ENCODE assay signal across 8 cellular contexts in the genomic region with DNA sequence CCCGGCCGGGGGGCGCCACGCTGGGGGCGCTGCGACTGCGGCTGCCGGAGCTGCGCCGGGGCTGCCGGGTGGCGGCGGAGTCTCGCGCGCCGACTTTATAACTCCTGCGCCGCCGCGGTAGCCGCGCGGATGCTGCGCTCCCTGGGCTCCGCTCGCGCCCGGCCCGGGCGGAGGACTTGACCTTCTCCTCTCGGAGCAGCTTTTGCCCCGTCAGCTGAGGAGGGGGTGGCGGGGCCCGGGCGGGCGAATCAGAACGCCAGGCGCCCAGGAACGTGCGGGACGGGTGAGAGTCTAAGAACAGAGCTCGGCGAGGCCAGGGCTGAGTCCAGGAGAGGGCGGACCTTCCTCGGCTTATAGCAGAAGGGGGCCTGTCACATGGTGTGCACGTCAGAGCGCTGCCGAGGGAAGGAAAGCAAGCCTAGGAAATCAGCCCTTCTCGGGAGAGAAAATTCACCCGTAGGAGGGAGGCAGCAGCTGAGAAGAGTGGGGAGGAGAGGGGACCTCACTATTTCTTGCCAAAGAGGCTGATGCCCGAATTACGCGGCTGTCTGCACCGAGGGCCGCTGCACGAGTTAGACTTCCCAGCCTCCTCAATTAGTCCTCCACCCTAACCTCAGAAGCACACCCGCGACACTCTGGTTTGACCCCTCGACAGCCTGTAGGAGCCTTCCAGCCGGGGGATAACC. TPM values are rescaled to one million over a fixed set of nuclear protein-coding genes. Genes with fewer than 3 reads are reported as not detected.
A peak's percentile ranks its signal among the peaks of the same experiment; 100 is the strongest.
DNase-seq lines count a peak whose midpoint lies in the region; ATAC-seq, FAIRE-seq and TF ChIP-seq lines count a peak whose summit lies in the region.

Gene FOXD1, minus strand, starts transcription at position 327 of the 686 bp plus-strand sequence. CDS start 415 bp downstream, outside the sequence.

- H3K9ac ChIP-seq in H1 (replicated peaks in 1 of 4; ENCODE audit: extremely low read depth in 1 of 4, low read depth in 3 of 4, low read length in 3 of 4) = no peak within 1 kb of the TSS

- no peak within 1 kb of the TSS for H4K5ac ChIP-seq in H1 (ENCODE audit: insufficient read length, low read depth, low read length)

- POLR2A ChIA-PET in Caco-2 (lab: Charles Lee) = interaction anchor here (0.6 kb wide), 1 partner anchor 1888 kb away, joined by 12 read pairs; the partner anchor contains the start of gene HMGCR
- POLR2A ChIA-PET in H1 (lab: Charles Lee; ENCODE audit: partially characterized antibody) = interaction anchor here (1.1 to 2.7 kb wide), 7 partner anchors 11 to 50 kb away, joined by 3 to 19 read pairs (median 4); partner anchors contain the start of gene BTF3

- no peaks in the 10 kb centered on the region for H3K9me3 Mint-ChIP-seq in Caco-2 (ENCODE audit: unreplicated experiment)
- no peaks in the 10 kb centered on the region for H3K9me3 Mint-ChIP-seq in memory B cell

- H3K4me1 Mint-ChIP-seq in Caco-2 (ENCODE audit: low read depth, unreplicated experiment) (no peaks in the 10 kb centered on the region), memory B cell (peaks cover 6% of the 10 kb centered on the region)

- no peak within 1 kb of the TSS for H2BK15ac ChIP-seq in H1 (ENCODE audit: low read length)

- TF ChIP-seq CTCF in Caco-2 (IDR thresholded peaks at IDR 0.05; ENCODE audit: insufficient read depth in 1 of 2, low read depth in 1 of 2, low read length in 1 of 2, severe bottlenecking in 1 of 2, unreplicated experiment in 1 of 2) (no peak), VCaP (conservative IDR thresholded peaks at IDR 0.05) (0 out of 2 replicates have a peak, but pooled peaks have one; percentile 9), H1 (IDR thresholded peaks at IDR 0.05; ENCODE audit: control extremely low read depth in 1 of 3, insufficient read depth in 1 of 3, low read depth in 1 of 3, low read length in 3 of 3) (peak in 1 of 3 experiments; percentile 4; a peak in 1 of 4 replicates), testis (IDR thresholded peaks at IDR 0.05) (no peak)

- no peak within 1 kb of the TSS for H2BK12ac ChIP-seq in H1 (ENCODE audit: low read depth, low read length)

- H3K27ac ChIP-seq in VCaP (peak within 1 kb of the TSS; percentile 85), H1 (ENCODE audit: low read depth, low read length) (no peak within 1 kb of the TSS), testis (peak within 1 kb of the TSS in 1 of 2 donors; percentile 53)

- WGBS in H1 (ENCODE audit: extremely low coverage in 1 of 2, insufficient coverage in 1 of 2, insufficient read length in 1 of 2, insufficient replicate concordance in 2 of 2, low coverage in 1 of 2, low lambda C conversion rate in 2 of 2, missing lambda C conversion rate in 1 of 2), 2 experiments = 1% methylated on average over 50 of the region's 61 CpGs; no CpG with 5 or more reads in 1 of the 2 experiments
- 2% methylated on average over 34 to 44 of the region's 61 CpGs for WGBS in testis, 2 donors

- H3K27me3 ChIP-seq in Caco-2 (replicated peaks; ENCODE audit: control insufficient read depth, insufficient read depth, low read length) (peaks cover 5% of the 10 kb centered on the region), H7 (ENCODE audit: control insufficient read depth, insufficient read depth, low read length) (peaks cover 94% of the 10 kb centered on the region), H1 (replicated peaks in 1 of 4; ENCODE audit: control insufficient read depth in 3 of 4, extremely low read depth in 1 of 4, insufficient read depth in 3 of 4, low read length in 3 of 4) (peaks cover 67 to 94% (median 80%) of the 10 kb centered on the region in 4 experiments), testis (peaks cover 6% of the 10 kb centered on the region)

- FAIRE-seq in H1 (lab: Jason Lieb, UNC) = peak; percentile 78

- intact Hi-C loops in Caco-2 (cut with micrococcal nuclease; ENCODE audit: unreplicated experiment) = loop anchor here (5.0 kb wide), 1 partner anchor 246 kb away; no protein-coding TSS in a partner anchor
- intact Hi-C loops in testis (cut with DNase I; ENCODE audit: low total_unique reads) = no loop called here

- H3K4me3 ChIP-seq in Caco-2 (ENCODE audit: low read depth, low read length) (peak within 1 kb of the TSS; percentile 68), H7 (ENCODE audit: insufficient read depth, low read depth, low read length) (peak within 1 kb of the TSS; percentile 36), H1 (ENCODE audit: extremely low read depth in 1 of 4, insufficient read depth in 2 of 4, low read depth in 3 of 4, low read length in 4 of 4) (peak within 1 kb of the TSS; percentile 22 to 62 (median 41)), testis (peak within 1 kb of the TSS; percentile 42 to 47)

- H3K79me2 ChIP-seq in H1 (ENCODE audit: control insufficient read depth in 1 of 2, insufficient read depth in 2 of 2, low read length in 2 of 2) = no peaks in the 10 kb centered on the region

- peak; percentile 59 for ATAC-seq in memory B cell (ENCODE audit: low read depth)

- TF ChIP-seq EP300 in H1 (IDR thresholded peaks at IDR 0.05; ENCODE audit: borderline replicate concordance in 1 of 2, low read depth in 2 of 2, low read length in 2 of 2) = no peak

- H3K27ac Mint-ChIP-seq in Caco-2 (ENCODE audit: unreplicated experiment) = peak within 1 kb of the TSS; percentile 32
- H3K27ac Mint-ChIP-seq in memory B cell = peak within 1 kb of the TSS; percentile 72

- H3K4me3 Mint-ChIP-seq in Caco-2 (ENCODE audit: unreplicated experiment) = peak within 1 kb of the TSS; percentile 81
- peak within 1 kb of the TSS; percentile 86 for H3K4me3 Mint-ChIP-seq in memory B cell

- H3K27me3 Mint-ChIP-seq in Caco-2 (ENCODE audit: insufficient read depth, unreplicated experiment) = peaks cover 25% of the 10 kb centered on the region
- peaks cover 26% of the 10 kb centered on the region for H3K27me3 Mint-ChIP-seq in memory B cell

- H4K91ac ChIP-seq in H1 (replicated peaks; ENCODE audit: insufficient read length, low read length) = no peak within 1 kb of the TSS

- no peak within 1 kb of the TSS for H3K23ac ChIP-seq in H1 (ENCODE audit: insufficient read length)

- no peaks in the 10 kb centered on the region for H3K36me3 ChIP-seq in Caco-2 (ENCODE audit: control insufficient read depth, insufficient read depth, low read length)
- no peaks in the 10 kb centered on the region for H3K36me3 ChIP-seq in H7 (replicated peaks; ENCODE audit: control insufficient read depth, insufficient read depth, low read length)
- no peaks in the 10 kb centered on the region for H3K36me3 ChIP-seq in H1 (ENCODE audit: control insufficient read depth in 2 of 4, insufficient read depth in 4 of 4, low read length in 3 of 4)
- no peaks in the 10 kb centered on the region for H3K36me3 ChIP-seq in testis (ENCODE audit: low read depth, missing control alignments)

- peaks cover 11% of the 10 kb centered on the region for H3K4me1 ChIP-seq in Caco-2
- H3K4me1 ChIP-seq in H1 (replicated peaks in 1 of 4; ENCODE audit: control insufficient read depth in 3 of 4, insufficient read depth in 4 of 4, low read length in 3 of 4) = peaks cover 6 to 19% (median 12%) of the 10 kb centered on the region in 4 experiments
- H3K4me1 ChIP-seq in testis = peaks cover 6% of the 10 kb centered on the region

- no peak within 1 kb of the TSS for H3K56ac ChIP-seq in H1 (replicated peaks; ENCODE audit: insufficient read length, low read depth, low read length)

- no peaks in the 10 kb centered on the region for H3K36me3 Mint-ChIP-seq in Caco-2 (ENCODE audit: insufficient read depth, unreplicated experiment)
- H3K36me3 Mint-ChIP-seq in memory B cell = no peaks in the 10 kb centered on the region

- H2AFZ ChIP-seq in H1 (ENCODE audit: low read length) = peak within 1 kb of the TSS; percentile 83; the same call in 1 of the 2 replicates

- no peak within 1 kb of the TSS for H3K4ac ChIP-seq in H1 (replicated peaks; ENCODE audit: insufficient read length, low read depth, low read length)

- no peak for TF ChIP-seq POLR2A in H1 (IDR thresholded peaks at IDR 0.05; ENCODE audit: control extremely low read depth in 1 of 2, low read depth in 2 of 2, low read length in 2 of 2)
- no peak for TF ChIP-seq POLR2A in testis (IDR thresholded peaks at IDR 0.05)

- H2BK120ac ChIP-seq in H1 (replicated peaks; ENCODE audit: low read depth, low read length) = no peak within 1 kb of the TSS

- peak within 1 kb of the TSS; percentile 65 to 93 for H3K4me2 ChIP-seq in H1 (ENCODE audit: insufficient read depth in 1 of 2, low read depth in 2 of 2, low read length in 2 of 2)

- no peak within 1 kb of the TSS for H2BK5ac ChIP-seq in H1 (ENCODE audit: low read depth, low read length)

- CTCF ChIA-PET in Caco-2 (lab: Charles Lee) = interaction anchor here (0.5 to 2.2 kb wide), 4 partner anchors 55 to 247 kb away, joined by 3 to 15 read pairs (median 7); no protein-coding TSS in a partner anchor
- CTCF ChIA-PET in H1 (lab: Charles Lee; ENCODE audit: partially characterized antibody) = interaction anchor here (0.6 to 2.4 kb wide), 12 partner anchors 12 to 233 kb away, joined by 3 to 12 read pairs (median 4); no protein-coding TSS in a partner anchor

- no peak within 1 kb of the TSS for H3K14ac ChIP-seq in H1 (ENCODE audit: insufficient read length)

- no peak within 1 kb of the TSS for H2AK5ac ChIP-seq in H1 (ENCODE audit: low read depth, low read length)

- no TSS peak for BruUV-seq in Caco-2 (replicated peaks; lab: Mats Ljungman, UMichigan)

- H3K23me2 ChIP-seq in H1 (ENCODE audit: low read depth, low read length) = peaks cover 12% of the 10 kb centered on the region; the same call in 1 of the 2 replicates

- peaks cover 3 to 6% of the 10 kb centered on the region in 2 experiments for H4K20me1 ChIP-seq in H1 (replicated peaks in 1 of 2; ENCODE audit: control insufficient read depth in 1 of 2, insufficient read depth in 2 of 2, low read length in 2 of 2)

- H3K79me1 ChIP-seq in H1 (ENCODE audit: low read depth, low read length) = no peaks in the 10 kb centered on the region

- H2BK20ac ChIP-seq in H1 (ENCODE audit: low read length) = no peak within 1 kb of the TSS

- H3K9me3 ChIP-seq in Caco-2 = no peaks in the 10 kb centered on the region
- H3K9me3 ChIP-seq in H1 (ENCODE audit: insufficient read depth in 2 of 2, low read depth in 1 of 2, low read length in 1 of 2) = no peaks in the 10 kb centered on the region
- H3K9me3 ChIP-seq in testis = no peaks in the 10 kb centered on the region

- peak in 1 of 2 experiments; percentile 20; a peak in 1 of 4 replicates for TF ChIP-seq RAD21 in H1 (IDR thresholded peaks at IDR 0.05 in 1 of 2, conservative IDR thresholded peaks at IDR 0.05 in 1 of 2; ENCODE audit: low read depth in 2 of 2, low read length in 2 of 2)

- H4K8ac ChIP-seq in H1 (ENCODE audit: extremely low read depth, insufficient read depth, low read length) = no peak within 1 kb of the TSS

- H3K18ac ChIP-seq in H1 (ENCODE audit: extremely low read depth, low read length) = no peak within 1 kb of the TSS

- DNase-seq in Caco-2 = peak; percentile 78 to 82
- DNase-seq in H7 = peak; percentile 88
- peak; percentile 77 for DNase-seq in NCI-H2029 (lab: John Stamatoyannopoulos, UW)
- DNase-seq in H1 (ENCODE audit: low read depth in 1 of 2, low spot score in 2 of 2) = peak in 1 of 2 experiments; percentile 88
- peak in 1 of 2 donors; percentile 55 for DNase-seq in memory B cell (ENCODE audit: low spot score in 2 of 2)
- peak; percentile 84 for DNase-seq in testis
- no peak for DNase-seq in occipital lobe (lab: John Stamatoyannopoulos, UW)

RNA-seq across cellular contexts. Expression of gene FOXD1, which starts in this region (rescaled TPM):
- 2.8 and 3.1 TPM in 2 replicates for total RNA-seq in Caco-2 (2022)
- 2.5 and 2.6 TPM in 2 replicates for total RNA-seq in H7 (2014; rRNA removed; shearing (Covaris generic))
- 0.73 and 1.1 TPM in 2 replicates for total RNA-seq in H1 (2021; fragmentation: NEBNext Ultra II Directional; extraction: Animal tissue kit (Norgen Biotek cat#: 25700))
- polyA plus RNA-seq in H1 (2011; rRNA removed) = 0.11 and 0.17 TPM in 2 replicates
- 0.16 TPM for polyA plus RNA-seq in H1 (2011; cell fraction: cytosol; rRNA removed)
- polyA plus RNA-seq in H1 (2011; cell fraction: nucleus; rRNA removed) = 0.23 TPM
- 0.23 to 0.39 TPM (median 0.29 TPM) in 4 replicates for polyA plus RNA-seq in H1 (2012, experiment 1 of 2)
- 0.47 TPM for polyA plus RNA-seq in H1 (2012, experiment 2 of 2)
- polyA plus RNA-seq in H1 (2013, experiment 1 of 2) = 0.34 TPM
- polyA plus RNA-seq in H1 (2013, experiment 2 of 2) = 0.40 TPM
- not detected in 2 replicates for polyA minus RNA-seq in H1 (2011; rRNA and poly(A)+ RNA removed)
- polyA minus RNA-seq in H1 (2011; cell fraction: cytosol; rRNA and poly(A)+ RNA removed) = not detected
- not detected for polyA minus RNA-seq in H1 (2011; cell fraction: nucleus; rRNA and poly(A)+ RNA removed)
- total RNA-seq in testis = 10 to 100 TPM in 1 of 2 donors, 1 to 10 TPM in 1; 7.4 to 12.8 TPM
- polyA plus RNA-seq in testis (ENCODE audit: insufficient read depth, low read depth, low replicate concordance) = 9.1 TPM
- total RNA-seq in occipital lobe = 0.94 TPM
